ENCODE assay signal across 27 cellular contexts in genomic region chr2:18465979-18466378, GRCh38.
"Had no signal": no experiment of that assay in that cellular context is flagged by ENCODE, and none has a peak within 500 bp of the region (broad histone marks: within the 10 kb centered on the region; RNA-seq: fewer than 3 reads in every experiment).

No MANE protein-coding gene starts in this region.

- H3K27me3 ChIP-seq: ascending aorta, breast epithelium, cardiac muscle cell, colonic mucosa, esophagus squamous epithelium had no signal

- ATAC-seq: activated CD4-positive, alpha-beta T cell treated with anti-CD3 and anti-CD28 coated beads for 36 hours; activated CD8-positive, alpha-beta memory T cell treated with anti-CD3 and anti-CD28 coated beads, Interleukin-2, amount 10 ng/mL, durations not matched to agents 7 days and 5 days; activated CD8-positive, alpha-beta T cell treated with anti-CD3 and anti-CD28 coated beads, Interleukin-2, amount 10 ng/mL, durations not matched to agents 7 days and 5 days; activated naive CD4-positive, alpha-beta T cell treated with anti-CD3 and anti-CD28 coated beads, Interleukin-2, amount 50 U/mL, for 72 hours; activated T-cell treated with anti-CD3 and anti-CD28 coated beads, Interleukin-2, amount 50 U/mL, for 72 hours had no signal

- H3K4me1 Mint-ChIP-seq: activated CD4-positive, alpha-beta T cell treated with anti-CD3 and anti-CD28 coated beads for 36 hours; activated CD4-positive, alpha-beta T cell treated with anti-CD3 and anti-CD28 coated beads, Interleukin-2, amount 10 ng/mL, durations not matched to agents 24 days and 14 days; activated CD8-positive, alpha-beta memory T cell treated with anti-CD3 and anti-CD28 coated beads, Interleukin-2, amount 10 ng/mL, durations not matched to agents 7 days and 5 days; activated naive CD4-positive, alpha-beta T cell treated with anti-CD3 and anti-CD28 coated beads, Interleukin-2, amount 10 ng/mL, durations not matched to agents 7 days and 5 days; activated naive CD8-positive, alpha-beta T cell treated with anti-CD3 and anti-CD28 coated beads, Interleukin-2, amount 10 ng/mL, durations not matched to agents 7 days and 5 days; brain had no signal

- H3K4me3 ChIP-seq: ascending aorta, breast epithelium, cardiac muscle cell, colonic mucosa, esophagus squamous epithelium had no signal

- DNase-seq: activated CD4-positive, alpha-beta memory T cell treated with anti-CD3 and anti-CD28 coated beads for 36 hours; activated CD4-positive, alpha-beta T cell treated with anti-CD3 and anti-CD28 coated beads for 36 hours; activated CD4-positive, alpha-beta T cell treated with anti-CD3 and anti-CD28 coated beads, Interleukin-2, amount 10 ng/mL, durations not matched to agents 24 days and 14 days; activated CD4-positive, CD25-positive, alpha-beta regulatory T cell; activated CD4-positive, CD25-positive, alpha-beta regulatory T cell treated with anti-CD3 and anti-CD28 coated beads, Interleukin-2, amount 50 U/mL, for 72 hours; activated CD8-positive, alpha-beta memory T cell treated with anti-CD3 and anti-CD28 coated beads, Interleukin-2, amount 10 ng/mL, durations not matched to agents 7 days and 5 days; activated CD8-positive, alpha-beta memory T cell treated with anti-CD3 and anti-CD28 coated beads, Interleukin-2, amount 50 U/mL, for 4 hours; activated CD8-positive, alpha-beta T cell treated with anti-CD3 and anti-CD28 coated beads, Interleukin-2, amount 10 ng/mL, durations not matched to agents 7 days and 5 days; activated gamma-delta T cell; activated naive CD4-positive, alpha-beta T cell; activated naive CD4-positive, alpha-beta T cell treated with anti-CD3 and anti-CD28 coated beads, Interleukin-2, amount 10 ng/mL, durations not matched to agents 7 days and 5 days; activated naive CD8-positive, alpha-beta T cell treated with anti-CD3 and anti-CD28 coated beads, Interleukin-2, amount 10 ng/mL, durations not matched to agents 7 days and 5 days; activated T-cell treated with anti-CD3 and anti-CD28 coated beads, Interleukin-2, amount 50 U/mL, for 1 hour; activated T-cell treated with anti-CD3 and anti-CD28 coated beads, Interleukin-2, amount 50 U/mL, for 72 hours; central memory CD4-positive, alpha-beta T cell; cerebellar nuclear complex; colonic mucosa; effector CD8-positive, alpha-beta T cell; esophagus squamous epithelium; head of caudate nucleus; T-helper 2 cell had no signal

- H3K9me3 ChIP-seq: ascending aorta, breast epithelium, colonic mucosa, esophagus squamous epithelium had no signal

- H3K27ac Mint-ChIP-seq: activated CD4-positive, alpha-beta memory T cell treated with anti-CD3 and anti-CD28 coated beads for 36 hours; activated CD4-positive, alpha-beta T cell treated with anti-CD3 and anti-CD28 coated beads for 36 hours; activated CD4-positive, alpha-beta T cell treated with anti-CD3 and anti-CD28 coated beads, Interleukin-2, amount 10 ng/mL, durations not matched to agents 24 days and 14 days; activated CD8-positive, alpha-beta memory T cell treated with anti-CD3 and anti-CD28 coated beads, Interleukin-2, amount 10 ng/mL, durations not matched to agents 7 days and 5 days; activated CD8-positive, alpha-beta T cell treated with anti-CD3 and anti-CD28 coated beads, Interleukin-2, amount 10 ng/mL, durations not matched to agents 7 days and 5 days; activated naive CD4-positive, alpha-beta T cell treated with anti-CD3 and anti-CD28 coated beads, Interleukin-2, amount 10 ng/mL, durations not matched to agents 7 days and 5 days; activated naive CD4-positive, alpha-beta T cell treated with anti-CD3 and anti-CD28 coated beads, Interleukin-2, amount 50 U/mL, for 72 hours; activated naive CD8-positive, alpha-beta T cell treated with anti-CD3 and anti-CD28 coated beads, Interleukin-2, amount 10 ng/mL, durations not matched to agents 7 days and 5 days; activated T-cell treated with anti-CD3 and anti-CD28 coated beads, Interleukin-2, amount 50 U/mL, for 72 hours; brain had no signal

- H3K27ac ChIP-seq: ascending aorta, breast epithelium, cardiac muscle cell, colonic mucosa, epithelial cell of prostate had no signal

- H3K36me3 Mint-ChIP-seq: activated CD4-positive, alpha-beta memory T cell treated with anti-CD3 and anti-CD28 coated beads for 36 hours; activated CD8-positive, alpha-beta memory T cell treated with anti-CD3 and anti-CD28 coated beads, Interleukin-2, amount 10 ng/mL, durations not matched to agents 7 days and 5 days; activated naive CD4-positive, alpha-beta T cell treated with anti-CD3 and anti-CD28 coated beads, Interleukin-2, amount 10 ng/mL, durations not matched to agents 7 days and 5 days; activated naive CD8-positive, alpha-beta T cell treated with anti-CD3 and anti-CD28 coated beads, Interleukin-2, amount 10 ng/mL, durations not matched to agents 7 days and 5 days; brain had no signal

- H3K36me3 ChIP-seq: ascending aorta, breast epithelium, cardiac muscle cell, colonic mucosa, esophagus squamous epithelium had no signal

- H3K4me1 ChIP-seq: breast epithelium, colonic mucosa, esophagus squamous epithelium had no signal

- H3K9me3 Mint-ChIP-seq: activated CD4-positive, alpha-beta memory T cell treated with anti-CD3 and anti-CD28 coated beads for 36 hours; activated CD4-positive, alpha-beta T cell treated with anti-CD3 and anti-CD28 coated beads, Interleukin-2, amount 10 ng/mL, durations not matched to agents 24 days and 14 days; activated naive CD4-positive, alpha-beta T cell treated with anti-CD3 and anti-CD28 coated beads, Interleukin-2, amount 10 ng/mL, durations not matched to agents 7 days and 5 days had no signal

- H3K4me3 Mint-ChIP-seq: activated CD4-positive, alpha-beta memory T cell treated with anti-CD3 and anti-CD28 coated beads for 36 hours; activated CD4-positive, alpha-beta T cell treated with anti-CD3 and anti-CD28 coated beads for 36 hours; activated CD4-positive, alpha-beta T cell treated with anti-CD3 and anti-CD28 coated beads, Interleukin-2, amount 10 ng/mL, durations not matched to agents 24 days and 14 days; activated CD8-positive, alpha-beta memory T cell treated with anti-CD3 and anti-CD28 coated beads, Interleukin-2, amount 10 ng/mL, durations not matched to agents 7 days and 5 days; activated CD8-positive, alpha-beta T cell treated with anti-CD3 and anti-CD28 coated beads, Interleukin-2, amount 10 ng/mL, durations not matched to agents 7 days and 5 days; activated naive CD4-positive, alpha-beta T cell treated with anti-CD3 and anti-CD28 coated beads, Interleukin-2, amount 10 ng/mL, durations not matched to agents 7 days and 5 days; activated naive CD8-positive, alpha-beta T cell treated with anti-CD3 and anti-CD28 coated beads, Interleukin-2, amount 10 ng/mL, durations not matched to agents 7 days and 5 days; activated T-cell treated with anti-CD3 and anti-CD28 coated beads, Interleukin-2, amount 50 U/mL, for 72 hours; brain had no signal

- H3K27me3 Mint-ChIP-seq: activated naive CD4-positive, alpha-beta T cell treated with anti-CD3 and anti-CD28 coated beads, Interleukin-2, amount 10 ng/mL, durations not matched to agents 7 days and 5 days had no signal
